Comparison of ENCODE assay signal across 13 cellular contexts in the genomic region with DNA sequence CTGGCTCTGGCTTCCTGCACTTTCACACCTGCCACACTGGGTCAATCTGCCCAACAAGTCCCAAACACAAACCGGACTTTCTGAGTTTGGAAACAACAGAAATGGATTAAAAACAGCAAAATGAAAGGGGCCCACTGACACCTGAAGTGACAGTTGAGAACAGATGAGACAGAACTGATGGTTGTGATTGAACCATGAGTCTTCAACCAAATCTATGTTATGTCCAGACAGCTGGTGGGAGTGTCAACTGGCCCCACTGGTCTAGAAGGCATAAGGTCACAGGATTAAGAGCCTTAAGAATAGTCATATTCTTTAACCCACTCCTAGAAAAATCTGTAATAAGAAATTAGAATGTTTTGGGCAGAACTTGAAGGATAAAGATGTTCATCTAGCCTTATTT. TPM values are rescaled to one million over a fixed set of nuclear protein-coding genes. Genes with fewer than 3 reads are reported as not detected.
DNase-seq lines count a peak whose midpoint lies in the region; ATAC-seq and TF ChIP-seq lines count a peak whose summit lies in the region.
"Had no signal": no experiment of that assay in that cellular context is flagged by ENCODE, and none has a peak within 500 bp of the region (broad histone marks: within the 10 kb centered on the region; RNA-seq: fewer than 3 reads in every experiment).

No MANE protein-coding gene starts in this region.

- H3K4me2 ChIP-seq in neural progenitor cell: peak overlapping the region; percentile 56

- H3K4me1 ChIP-seq in CD4-positive, alpha-beta memory T cell (ENCODE audit: insufficient read depth, low read length): no peaks in the 10 kb centered on the region
- peaks cover 19% of the 10 kb centered on the region for H3K4me1 ChIP-seq in neural progenitor cell
- H3K4me1 ChIP-seq: Caco-2 had no signal

- no peak overlapping the region for H2AFZ ChIP-seq in neural progenitor cell (replicated peaks)

- TF ChIP-seq CTCF in neural progenitor cell (IDR thresholded peaks at IDR 0.05): no peak

- H3K79me2 ChIP-seq in neural progenitor cell (ENCODE audit: low read depth): no peaks in the 10 kb centered on the region

- no peak for DNase-seq in CD4-positive, alpha-beta memory T cell
- DNase-seq in T-helper 17 cell (no peak), neural progenitor cell (ENCODE audit: low spot score) (no peak), germinal center (ENCODE audit: low spot score) (no peak), T-helper 1 cell (no peak), amygdala (lab: John Stamatoyannopoulos, UW) (no peak)
- DNase-seq in effector memory CD8-positive, alpha-beta T cell: no peak
- DNase-seq: Caco-2; CD8-positive, alpha-beta memory T cell; GF-D8; HCEC 1CT; HFFc6 had no signal

- H3K9ac ChIP-seq in neural progenitor cell: no peak overlapping the region

- CTCF ChIA-PET in CD4-positive, alpha-beta memory T cell (lab: Charles Lee; ENCODE audit: partially characterized antibody): no interaction called here

- peaks cover 43 to 85% of the 10 kb centered on the region in 2 donors for H3K36me3 Mint-ChIP-seq in CD4-positive, alpha-beta memory T cell
- H3K36me3 Mint-ChIP-seq in T-helper 17 cell (ENCODE audit: low read depth) (peaks cover 3% of the 10 kb centered on the region), neural progenitor cell (peaks cover 29% of the 10 kb centered on the region)
- H3K36me3 Mint-ChIP-seq in effector memory CD8-positive, alpha-beta T cell (ENCODE audit: insufficient read depth): peaks cover 78% of the 10 kb centered on the region

- peaks cover 0 to 2% (median 0%) of the 10 kb centered on the region in 4 donors for H3K4me1 Mint-ChIP-seq in CD4-positive, alpha-beta memory T cell
- peaks cover 3% of the 10 kb centered on the region for H3K4me1 Mint-ChIP-seq in T-helper 17 cell
- H3K4me1 Mint-ChIP-seq in effector memory CD8-positive, alpha-beta T cell (ENCODE audit: low read depth in 2 of 2): no peaks in the 10 kb centered on the region
- H3K4me1 Mint-ChIP-seq in neural progenitor cell: peaks cover 5% of the 10 kb centered on the region
- H3K4me1 Mint-ChIP-seq: CD8-positive, alpha-beta memory T cell had no signal

- H3K27ac Mint-ChIP-seq in CD4-positive, alpha-beta memory T cell: peak overlapping the region in 5 of 7 donors; percentile 5 to 53 (median 36)
- H3K27ac Mint-ChIP-seq in T-helper 17 cell: peak overlapping the region; percentile 56
- H3K27ac Mint-ChIP-seq in effector memory CD8-positive, alpha-beta T cell: peak overlapping the region; percentile 56 to 65
- H3K27ac Mint-ChIP-seq in neural progenitor cell: no peak overlapping the region
- H3K27ac Mint-ChIP-seq: HFFc6 had no signal

- H4K20me1 ChIP-seq in neural progenitor cell (ENCODE audit: low read depth): no peaks in the 10 kb centered on the region

- H3F3A ChIP-seq in neural progenitor cell (ENCODE audit: low read depth): peaks cover 25% of the 10 kb centered on the region

- no peaks in the 10 kb centered on the region for H3K27me3 Mint-ChIP-seq in CD4-positive, alpha-beta memory T cell
- no peaks in the 10 kb centered on the region for H3K27me3 Mint-ChIP-seq in T-helper 17 cell
- H3K27me3 Mint-ChIP-seq in effector memory CD8-positive, alpha-beta T cell: no peaks in the 10 kb centered on the region
- peaks cover 3% of the 10 kb centered on the region for H3K27me3 Mint-ChIP-seq in neural progenitor cell (ENCODE audit: insufficient read depth, low read depth)
- H3K27me3 Mint-ChIP-seq: CD8-positive, alpha-beta memory T cell had no signal

- no peak for ATAC-seq in T-helper 17 cell
- ATAC-seq in effector memory CD8-positive, alpha-beta T cell (replicated peaks): no peak

- peaks cover 77% of the 10 kb centered on the region for H3K36me3 ChIP-seq in CD4-positive, alpha-beta memory T cell (ENCODE audit: insufficient read depth, low read length)
- peaks cover 4% of the 10 kb centered on the region for H3K36me3 ChIP-seq in neural progenitor cell

- no peaks in the 10 kb centered on the region for H3K27me3 ChIP-seq in CD4-positive, alpha-beta memory T cell (ENCODE audit: insufficient read depth, low read length)
- no peaks in the 10 kb centered on the region for H3K27me3 ChIP-seq in neural progenitor cell

- H3K27ac ChIP-seq in CD4-positive, alpha-beta memory T cell (ENCODE audit: low read depth, low read length): no peak overlapping the region
- H3K27ac ChIP-seq in neural progenitor cell: peak overlapping the region; percentile 86

- POLR2A ChIA-PET in CD4-positive, alpha-beta memory T cell (lab: Charles Lee; ENCODE audit: partially characterized antibody): no interaction called here

- H3K9me3 ChIP-seq in CD4-positive, alpha-beta memory T cell (ENCODE audit: control insufficient read depth in 1 of 2, low read length in 2 of 2): no peaks in the 10 kb centered on the region
- no peaks in the 10 kb centered on the region for H3K9me3 ChIP-seq in T-helper 17 cell (ENCODE audit: control insufficient read depth, low read length, poor library complexity, severe bottlenecking)
- no peaks in the 10 kb centered on the region for H3K9me3 ChIP-seq in neural progenitor cell (ENCODE audit: low read depth)
- H3K9me3 ChIP-seq: Caco-2 had no signal

- no peak overlapping the region for H3K4me3 Mint-ChIP-seq in CD4-positive, alpha-beta memory T cell
- H3K4me3 Mint-ChIP-seq in T-helper 17 cell (peak overlapping the region; percentile 45), neural progenitor cell (no peak overlapping the region)
- no peak overlapping the region for H3K4me3 Mint-ChIP-seq in effector memory CD8-positive, alpha-beta T cell
- H3K4me3 Mint-ChIP-seq: CD14-positive monocyte; CD8-positive, alpha-beta memory T cell; HFFc6 had no signal

- H3K9me3 Mint-ChIP-seq in CD4-positive, alpha-beta memory T cell: no peaks in the 10 kb centered on the region
- H3K9me3 Mint-ChIP-seq in effector memory CD8-positive, alpha-beta T cell: no peaks in the 10 kb centered on the region
- no peaks in the 10 kb centered on the region for H3K9me3 Mint-ChIP-seq in neural progenitor cell
- H3K9me3 Mint-ChIP-seq: CD8-positive, alpha-beta memory T cell; HFFc6 had no signal

- H3K4me3 ChIP-seq in CD4-positive, alpha-beta memory T cell (ENCODE audit: low read length in 2 of 2): no peak overlapping the region
- H3K4me3 ChIP-seq in neural progenitor cell: no peak overlapping the region

- intact Hi-C loops in CD4-positive, alpha-beta memory T cell (cut with micrococcal nuclease): no loop called here

RNA-seq across cellular contexts. Expression of a gene that starts 13.0 kb away (rescaled TPM):
- total RNA-seq in CD4-positive, alpha-beta memory T cell: 10 to 100 TPM; 54.6 to 56.5 TPM
- 10 to 100 TPM; 24.6 to 60.4 TPM for polyA plus RNA-seq in CD4-positive, alpha-beta memory T cell
- total RNA-seq in T-helper 17 cell (10 to 100 TPM; 44.4 TPM), neural progenitor cell (ENCODE audit: low replicate concordance) (18.8 and 46.6 TPM in 2 replicates)

RNA-seq across cellular contexts. Expression of a gene that starts 29.1 kb away (rescaled TPM):
- total RNA-seq in CD4-positive, alpha-beta memory T cell: 10 to 100 TPM; 57.0 to 66.4 TPM
- polyA plus RNA-seq in CD4-positive, alpha-beta memory T cell: 100 to 1,000 TPM; 152 to 219 TPM
- 10 to 100 TPM; 43.6 to 48.5 TPM for total RNA-seq in T-helper 17 cell
- 53.8 and 61.2 TPM in 2 replicates for total RNA-seq in neural progenitor cell (ENCODE audit: low replicate concordance)

RNA-seq across cellular contexts. Expression of a gene that starts 44.3 kb away (rescaled TPM):
- total RNA-seq in CD4-positive, alpha-beta memory T cell: not detected
- polyA plus RNA-seq in CD4-positive, alpha-beta memory T cell: not detected
- total RNA-seq in T-helper 17 cell (not detected), neural progenitor cell (ENCODE audit: low replicate concordance) (68.8 and 160 TPM in 2 replicates)
- total RNA-seq: CD8-positive, alpha-beta memory T cell had no signal
- polyA plus RNA-seq: CD14-positive monocyte had no signal

Comparison
In these comparisons a context has a peak if more than half of its experiments do, and no peak if none do; other contexts are left out.
1. RNA of a gene that starts 44.3 kb away (total RNA-seq): 68.8 to 160 TPM in neural progenitor cell; not detected in CD4-positive, alpha-beta memory T cell and not detected in T-helper 17 cell; every median in the first group is over 10 times any median in the second.